In genomic region chr12:77995436-77996167, GRCh38 we compare ENCODE assay signal across 8 cellular contexts.
DNase-seq lines count a peak whose midpoint lies in the region; ATAC-seq and TF ChIP-seq lines count a peak whose summit lies in the region.

No MANE protein-coding gene starts in this region.

- ATAC-seq in GM21723 (IDR thresholded peaks at IDR 0.05; ENCODE audit: unreplicated experiment): peak; percentile 88
- no peak for ATAC-seq in naive thymus-derived CD8-positive, alpha-beta T cell

- in situ Hi-C loops in GM13976 (cut with MboI; ENCODE audit: low sequenced_read_pairs, unreplicated experiment): no loop called here

- intact Hi-C loops in posterior vena cava (cut with DNase I): no loop called here

- H3K27me3 Mint-ChIP-seq in naive thymus-derived CD8-positive, alpha-beta T cell: no peaks in the 10 kb centered on the region

- no peak overlapping the region for H3K4me3 Mint-ChIP-seq in naive thymus-derived CD8-positive, alpha-beta T cell

- TF ChIP-seq CTCF in GM13976 (IDR thresholded peaks at IDR 0.05; ENCODE audit: borderline replicate concordance, control extremely low read depth, extremely low read depth, insufficient read depth, missing control alignments): no peak

- no peak overlapping the region for H3K27ac Mint-ChIP-seq in naive thymus-derived CD8-positive, alpha-beta T cell

- peaks cover 0 to 17% (median 0%) of the 10 kb centered on the region in 9 donors for H3K9me3 Mint-ChIP-seq in naive thymus-derived CD8-positive, alpha-beta T cell

- peak; percentile 36 for DNase-seq in GM13976 (ENCODE audit: low spot score)
- peak; percentile 39 for DNase-seq in HPDE6-E6E7 (ENCODE audit: extremely low spot score)
- peak; percentile 73 for DNase-seq in glomerular visceral epithelial cell (ENCODE audit: extremely low spot score)
- DNase-seq in iPS-NIHi11 (ENCODE audit: low spot score): no peak
- no peak for DNase-seq in posterior vena cava (ENCODE audit: low spot score)
- DNase-seq in naive thymus-derived CD8-positive, alpha-beta T cell: no peak
- DNase-seq in SHP77 (lab: John Stamatoyannopoulos, UW): no peak

- H3K4me1 Mint-ChIP-seq in naive thymus-derived CD8-positive, alpha-beta T cell: peaks cover 0 to 5% (median 0%) of the 10 kb centered on the region in 4 donors

- no peaks in the 10 kb centered on the region for H3K36me3 Mint-ChIP-seq in naive thymus-derived CD8-positive, alpha-beta T cell

- POLR2A ChIA-PET in naive thymus-derived CD8-positive, alpha-beta T cell (lab: Charles Lee): no interaction called here

Comparison
In these comparisons a context has a peak if more than half of its experiments do, and no peak if none do; other contexts are left out.
1. DNase-seq: peak in GM13976 (single experiment), HPDE6-E6E7 (single experiment) and glomerular visceral epithelial cell (single experiment); none in iPS-NIHi11 (single experiment), posterior vena cava (single experiment), naive thymus-derived CD8-positive, alpha-beta T cell (0 of 10) and SHP77 (0 of 2).